Comparison of ENCODE assay signal across 9 cellular contexts in the genomic region with DNA sequence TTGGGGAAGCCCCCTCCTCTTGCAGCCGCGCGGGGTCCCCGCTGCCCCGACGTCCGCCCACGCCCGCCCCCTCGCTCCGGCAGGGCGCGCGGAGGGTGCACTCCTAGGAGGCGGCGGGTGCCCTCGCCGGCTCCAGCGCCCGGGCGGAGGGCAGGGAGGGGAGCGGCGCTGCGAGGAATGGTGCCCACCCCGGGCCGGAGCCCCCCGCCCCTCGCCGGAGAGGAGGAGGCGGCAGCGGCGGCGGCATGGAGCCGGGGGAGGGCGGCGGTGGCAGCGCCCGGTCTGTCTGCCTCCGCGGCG. TPM values are rescaled to one million over a fixed set of nuclear protein-coding genes. Genes with fewer than 3 reads are reported as not detected.
DNase-seq lines count a peak whose midpoint lies in the region; ATAC-seq and TF ChIP-seq lines count a peak whose summit lies in the region.
"Had no signal": no experiment of that assay in that cellular context is flagged by ENCODE, and none has a peak within 500 bp of the region (broad histone marks: within the 10 kb centered on the region; RNA-seq: fewer than 3 reads in every experiment).

No MANE protein-coding gene starts in this region.

- ATAC-seq in SK-N-SH treated with all-trans-retinoic acid at 6 μM for 48 hours (no peak), HG03439 (IDR thresholded peaks at IDR 0.05; ENCODE audit: unreplicated experiment) (peak; percentile 0), gastroesophageal sphincter (peak; percentile 1)

- H3K9me3 ChIP-seq in SK-N-SH = no peaks in the 10 kb centered on the region
- H3K9me3 ChIP-seq in gastroesophageal sphincter = no peaks in the 10 kb centered on the region
- H3K9me3 ChIP-seq in suprapubic skin = no peaks in the 10 kb centered on the region
- no peaks in the 10 kb centered on the region for H3K9me3 ChIP-seq in OCI-LY7 (ENCODE audit: low read length)

- peak overlapping the region; percentile 55; the same call in 1 of the 2 replicates for H3K4me2 ChIP-seq in SK-N-SH
- H3K4me2 ChIP-seq in OCI-LY7 (ENCODE audit: low read length) = no peak overlapping the region

- H3K27me3 ChIP-seq in SK-N-SH (ENCODE audit: insufficient read depth) (peaks cover 12% of the 10 kb centered on the region; the same call in 1 of the 2 replicates), gastroesophageal sphincter (no peaks in the 10 kb centered on the region), suprapubic skin (peaks cover 5% of the 10 kb centered on the region)

- CTCF ChIA-PET in SK-N-SH (lab: Yijun Ruan, JAX) (interaction anchor here (1.0 to 1.9 kb wide), 5 partner anchors 8 to 238 kb away, joined by 3 to 8 read pairs (median 5); no protein-coding TSS in a partner anchor), OCI-LY7 (lab: Charles Lee; ENCODE audit: unreplicated experiment) (no interaction called here)

- H3K36me3 ChIP-seq in SK-N-SH (replicated peaks in 1 of 2; ENCODE audit: control insufficient read depth in 1 of 2, insufficient read depth in 2 of 2, low read length in 1 of 2) (no peaks in the 10 kb centered on the region), gastroesophageal sphincter (no peaks in the 10 kb centered on the region), suprapubic skin (no peaks in the 10 kb centered on the region), OCI-LY7 (ENCODE audit: insufficient read depth, low read length) (no peaks in the 10 kb centered on the region)

- no peak overlapping the region for H2AFZ ChIP-seq in SK-N-SH (ENCODE audit: low read depth)
- no peak overlapping the region for H2AFZ ChIP-seq in OCI-LY7 (ENCODE audit: low read length)

- no peak for DNase-seq in SK-N-SH
- no peak for DNase-seq in suprapubic skin (ENCODE audit: low spot score in 2 of 2)
- DNase-seq in NCI-H2196 (lab: John Stamatoyannopoulos, UW; ENCODE audit: unreplicated experiment) = no peak
- no peak for DNase-seq in pons (ENCODE audit: low spot score)
- no peak for DNase-seq in OCI-LY7 (ENCODE audit: low spot score)

- no peaks in the 10 kb centered on the region for H3K9me2 ChIP-seq in SK-N-SH
- H3K9me2 ChIP-seq in OCI-LY7 (ENCODE audit: insufficient read depth, low read length) = no peaks in the 10 kb centered on the region

- no peaks in the 10 kb centered on the region for H3F3A ChIP-seq in SK-N-SH (replicated peaks; ENCODE audit: insufficient read depth)

- no CpG with 5 or more reads among the region's 41 CpGs for WGBS in SK-N-SH (ENCODE audit: low lambda C conversion rate)
- no CpG with 5 or more reads among the region's 41 CpGs for WGBS in gastroesophageal sphincter (ENCODE audit: low coverage in 1 of 2), 2 donors
- no CpG with 5 or more reads among the region's 41 CpGs for WGBS in suprapubic skin

- no peak overlapping the region for H3K27ac ChIP-seq in SK-N-SH (ENCODE audit: low read depth in 2 of 2, low read length in 1 of 2)
- H3K27ac ChIP-seq in gastroesophageal sphincter = peak overlapping the region in 2 of 4 donors; percentile 78 to 79
- peak overlapping the region; percentile 47 for H3K27ac ChIP-seq in suprapubic skin
- H3K27ac ChIP-seq in OCI-LY7 (ENCODE audit: low read depth, low read length, poor library complexity, severe bottlenecking) = no peak overlapping the region

- no TSS peak for BruUV-seq in OCI-LY7 (replicated peaks; lab: Mats Ljungman, UMichigan)

- no peaks in the 10 kb centered on the region for H3K79me2 ChIP-seq in SK-N-SH (ENCODE audit: insufficient read depth)
- H3K79me2 ChIP-seq in OCI-LY7 (ENCODE audit: insufficient read depth, low read depth, low read length) = no peaks in the 10 kb centered on the region

- TF ChIP-seq CTCF in SK-N-SH (IDR thresholded peaks at IDR 0.05) (no peak), gastroesophageal sphincter (IDR thresholded peaks at IDR 0.05) (no peak), suprapubic skin (IDR thresholded peaks at IDR 0.05) (no peak), OCI-LY7 (conservative IDR thresholded peaks at IDR 0.05; ENCODE audit: low read length) (no peak)

- H3K4me1 ChIP-seq in SK-N-SH (ENCODE audit: control insufficient read depth in 1 of 2, insufficient read depth in 2 of 2, low read depth in 1 of 2, low read length in 1 of 2) (peaks cover 0 to 8% of the 10 kb centered on the region in 2 experiments; a peak in 2 of 4 replicates), gastroesophageal sphincter (peaks cover 0 to 28% (median 5%) of the 10 kb centered on the region in 3 donors), suprapubic skin (peaks cover 34% of the 10 kb centered on the region), OCI-LY7 (ENCODE audit: insufficient read depth, low read length, poor library complexity, severe bottlenecking) (no peaks in the 10 kb centered on the region)

- POLR2A ChIA-PET in SK-N-SH (lab: Yijun Ruan, JAX) (no interaction called here), OCI-LY7 (lab: Charles Lee) (no interaction called here)

- no peak overlapping the region for H3K9ac ChIP-seq in SK-N-SH

- no peak for TF ChIP-seq EP300 in SK-N-SH (IDR thresholded peaks at IDR 0.05; ENCODE audit: borderline replicate concordance in 1 of 2, low read depth in 1 of 2, low read length in 1 of 2)
- TF ChIP-seq EP300 in gastroesophageal sphincter (IDR thresholded peaks at IDR 0.05) = no peak
- TF ChIP-seq EP300 in suprapubic skin (IDR thresholded peaks at IDR 0.05) = no peak

- TF ChIP-seq RAD21 in SK-N-SH (IDR thresholded peaks at IDR 0.05; ENCODE audit: low read length) = no peak

- H3K4me3 ChIP-seq in SK-N-SH (ENCODE audit: low read depth in 2 of 2, low read length in 1 of 2) (peak overlapping the region; percentile 60 to 65; a peak in 3 of 4 replicates), gastroesophageal sphincter (peak overlapping the region; percentile 45 to 85), suprapubic skin (peak overlapping the region; percentile 85), OCI-LY7 (ENCODE audit: low read depth, low read length, poor library complexity, severe bottlenecking) (no peak overlapping the region)

- TF ChIP-seq POLR2A in gastroesophageal sphincter (IDR thresholded peaks at IDR 0.05) (no peak), suprapubic skin (IDR thresholded peaks at IDR 0.05) (no peak)

- intact Hi-C loops in OCI-LY7 (cut with micrococcal nuclease; ENCODE audit: unreplicated experiment) = no loop called here

- no peaks in the 10 kb centered on the region for H4K20me1 ChIP-seq in SK-N-SH (ENCODE audit: insufficient read depth)
- no peaks in the 10 kb centered on the region for H4K20me1 ChIP-seq in OCI-LY7 (ENCODE audit: insufficient read depth, low read length)

TF ChIP-seq in SK-N-SH, 30 proteins besides CTCF, POLR2A, EP300 and RAD21 (continues in another document):
- no peak for TF ChIP-seq FOSL2 (IDR thresholded peaks at IDR 0.05; ENCODE audit: borderline replicate concordance, low read depth)
- TF ChIP-seq JUND (IDR thresholded peaks at IDR 0.05) = no peak
- no peak for TF ChIP-seq RXRA (IDR thresholded peaks at IDR 0.05; ENCODE audit: borderline replicate concordance, low read depth)
- TF ChIP-seq RCOR1 (IDR thresholded peaks at IDR 0.05; ENCODE audit: low read length) = no peak
- TF ChIP-seq, protein P1, sequence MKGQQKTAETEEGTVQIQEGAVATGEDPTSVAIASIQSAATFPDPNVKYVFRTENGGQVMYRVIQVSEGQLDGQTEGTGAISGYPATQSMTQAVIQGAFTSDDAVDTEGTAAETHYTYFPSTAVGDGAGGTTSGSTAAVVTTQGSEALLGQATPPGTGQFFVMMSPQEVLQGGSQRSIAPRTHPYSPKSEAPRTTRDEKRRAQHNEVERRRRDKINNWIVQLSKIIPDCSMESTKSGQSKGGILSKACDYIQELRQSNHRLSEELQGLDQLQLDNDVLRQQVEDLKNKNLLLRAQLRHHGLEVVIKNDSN (IDR thresholded peaks at IDR 0.05; ENCODE audit: borderline replicate concordance, low read depth) = no peak
- no peak for TF ChIP-seq TAF1 (IDR thresholded peaks at IDR 0.05; ENCODE audit: borderline replicate concordance, low read depth, low read length)
- no peak for TF ChIP-seq MEF2A (IDR thresholded peaks at IDR 0.05; ENCODE audit: borderline replicate concordance, low read depth)

TF ChIP-seq in SK-N-SH treated with all-trans-retinoic acid at 6 μM for 48 hours, 23 proteins besides CTCF, POLR2A, EP300 and RAD21:
- TF ChIP-seq ZFP3 (CRISPR knock-in tag; IDR thresholded peaks at IDR 0.05) = no peak
- no peak for TF ChIP-seq ZNF70 (CRISPR knock-in tag; IDR thresholded peaks at IDR 0.05)
- TF ChIP-seq, protein P2, sequence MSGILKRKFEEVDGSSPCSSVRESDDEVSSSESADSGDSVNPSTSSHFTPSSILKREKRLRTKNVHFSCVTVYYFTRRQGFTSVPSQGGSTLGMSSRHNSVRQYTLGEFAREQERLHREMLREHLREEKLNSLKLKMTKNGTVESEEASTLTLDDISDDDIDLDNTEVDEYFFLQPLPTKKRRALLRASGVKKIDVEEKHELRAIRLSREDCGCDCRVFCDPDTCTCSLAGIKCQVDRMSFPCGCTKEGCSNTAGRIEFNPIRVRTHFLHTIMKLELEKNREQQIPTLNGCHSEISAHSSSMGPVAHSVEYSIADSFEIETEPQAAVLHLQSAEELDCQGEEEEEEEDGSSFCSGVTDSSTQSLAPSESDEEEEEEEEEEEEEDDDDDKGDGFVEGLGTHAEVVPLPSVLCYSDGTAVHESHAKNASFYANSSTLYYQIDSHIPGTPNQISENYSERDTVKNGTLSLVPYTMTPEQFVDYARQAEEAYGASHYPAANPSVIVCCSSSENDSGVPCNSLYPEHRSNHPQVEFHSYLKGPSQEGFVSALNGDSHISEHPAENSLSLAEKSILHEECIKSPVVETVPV (CRISPR knock-in tag; IDR thresholded peaks at IDR 0.05) = no peak
- TF ChIP-seq, protein P3, sequence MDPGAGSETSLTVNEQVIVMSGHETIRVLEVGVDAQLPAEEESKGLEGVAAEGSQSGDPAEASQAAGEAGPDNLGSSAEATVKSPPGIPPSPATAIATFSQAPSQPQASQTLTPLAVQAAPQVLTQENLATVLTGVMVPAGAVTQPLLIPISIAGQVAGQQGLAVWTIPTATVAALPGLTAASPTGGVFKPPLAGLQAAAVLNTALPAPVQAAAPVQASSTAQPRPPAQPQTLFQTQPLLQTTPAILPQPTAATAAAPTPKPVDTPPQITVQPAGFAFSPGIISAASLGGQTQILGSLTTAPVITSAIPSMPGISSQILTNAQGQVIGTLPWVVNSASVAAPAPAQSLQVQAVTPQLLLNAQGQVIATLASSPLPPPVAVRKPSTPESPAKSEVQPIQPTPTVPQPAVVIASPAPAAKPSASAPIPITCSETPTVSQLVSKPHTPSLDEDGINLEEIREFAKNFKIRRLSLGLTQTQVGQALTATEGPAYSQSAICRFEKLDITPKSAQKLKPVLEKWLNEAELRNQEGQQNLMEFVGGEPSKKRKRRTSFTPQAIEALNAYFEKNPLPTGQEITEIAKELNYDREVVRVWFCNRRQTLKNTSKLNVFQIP (CRISPR knock-in tag; IDR thresholded peaks at IDR 0.05; ENCODE audit: borderline replicate concordance, low read depth) = no peak
- no peak for TF ChIP-seq SNAI2 (CRISPR knock-in tag; IDR thresholded peaks at IDR 0.05)
- no peak for TF ChIP-seq OSR1 (CRISPR knock-in tag; IDR thresholded peaks at IDR 0.05)
- TF ChIP-seq ZFP30 (CRISPR knock-in tag; IDR thresholded peaks at IDR 0.05) = no peak

RNA-seq across cellular contexts. Expression of a gene that starts 0.5 kb away (rescaled TPM):
- 0.34 and 0.36 TPM in 2 replicates for polyA plus RNA-seq in SK-N-SH (2012; rRNA removed)
- polyA plus RNA-seq in SK-N-SH (2012; cell fraction: cytosol; rRNA removed) = 0.27 and 0.38 TPM in 2 replicates
- polyA plus RNA-seq in SK-N-SH (2012; cell fraction: nucleus; rRNA removed) = 0.54 and 0.71 TPM in 2 replicates
- total RNA-seq in gastroesophageal sphincter = 1 to 10 TPM in 3 of 4 donors, under 1 TPM in 1; 0.82 to 2.1 (median 1.2) TPM
- 1 to 10 TPM in 3 of 4 donors, under 1 TPM in 1; 0.72 to 1.9 (median 1.3) TPM for total RNA-seq in suprapubic skin
- not detected in 2 replicates for total RNA-seq in OCI-LY7 (2014; rRNA removed; shearing (Covaris generic))
- not detected in 2 replicates for total RNA-seq in OCI-LY7 (2022)
- total RNA-seq: M059J had no signal
